In the genomic region with DNA sequence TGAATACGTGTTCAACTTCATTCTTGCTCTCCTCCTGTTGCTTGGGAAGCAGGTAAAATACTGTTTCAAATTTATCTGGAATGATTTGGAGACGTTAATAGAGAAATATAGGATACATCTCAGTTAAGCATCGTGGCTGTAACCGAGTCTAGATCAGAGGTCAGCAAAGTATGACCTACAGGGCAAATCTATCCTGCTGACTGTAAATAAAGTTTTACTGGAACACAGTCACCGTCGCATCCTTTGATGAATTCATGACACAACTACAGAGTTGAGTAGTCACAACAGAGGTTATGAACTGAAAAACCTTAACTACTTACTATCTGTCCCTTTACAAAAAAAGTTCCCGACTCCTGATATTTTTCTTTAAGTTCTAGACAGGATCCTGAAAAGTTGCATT, we compare ENCODE assay signal across 29 cellular contexts.
"Had no signal": no experiment of that assay in that cellular context is flagged by ENCODE, and none has a peak within 500 bp of the region (broad histone marks: within the 10 kb centered on the region; RNA-seq: fewer than 3 reads in every experiment).

No MANE protein-coding gene starts in this region.

- H3K9me3 ChIP-seq: adrenal gland, colonic mucosa, SJCRH30 had no signal

- H3K36me3 ChIP-seq: SJCRH30 had no signal

- DNase-seq: activated CD4-positive, alpha-beta T cell treated with anti-CD3 and anti-CD28 coated beads for 1 hour; activated CD4-positive, CD25-positive, alpha-beta regulatory T cell; activated CD8-positive, alpha-beta T cell treated with anti-CD3 and anti-CD28 coated beads, Interleukin-2, amount 10 ng/mL, durations not matched to agents 7 days and 5 days; activated effector memory CD4-positive, alpha-beta T cell treated with anti-CD3 and anti-CD28 coated beads, Interleukin-2, amount 50 U/mL, for 16 hours; activated naive CD4-positive, alpha-beta T cell treated with Interleukin-2 at 50 U/mL for 16 hours; activated T-cell treated with anti-CD3 and anti-CD28 coated beads, Interleukin-2, amount 50 U/mL, for 4 hours; adrenal gland; anterior cingulate cortex; brain microvascular endothelial cell; central memory CD4-positive, alpha-beta T cell; colonic mucosa; Karpas-422; KBM-7; NCI-H1105; NCI-H1417 treated with DMSO at 0.1 percent for 48 hours; NCI-H1694; NCI-H1930; NCI-H2081 treated with DMSO at 0.1 percent for 48 hours; NCI-H226; NCI-H446 treated with DMSO at 0.1 percent for 48 hours; NCI-H524; SHP77; SJCRH30; T-helper 2 cell; T-helper 9 cell had no signal

- H3K4me3 Mint-ChIP-seq: activated CD8-positive, alpha-beta T cell treated with anti-CD3 and anti-CD28 coated beads, Interleukin-2, amount 10 ng/mL, durations not matched to agents 7 days and 5 days; activated T-cell treated with anti-CD3 and anti-CD28 coated beads, Interleukin-2, amount 50 U/mL, for 4 hours had no signal

- H3K27ac Mint-ChIP-seq: activated CD8-positive, alpha-beta T cell treated with anti-CD3 and anti-CD28 coated beads, Interleukin-2, amount 10 ng/mL, durations not matched to agents 7 days and 5 days had no signal

- H3K9me3 Mint-ChIP-seq: activated naive CD4-positive, alpha-beta T cell treated with anti-CD3 and anti-CD28 coated beads, Interleukin-2, amount 50 U/mL, for 72 hours; activated T-cell treated with anti-CD3 and anti-CD28 coated beads, Interleukin-2, amount 50 U/mL, for 4 hours had no signal

- H3K27ac ChIP-seq: adrenal gland, brain microvascular endothelial cell, colonic mucosa, SJCRH30, SK-N-MC, VCaP had no signal

- H3K4me1 ChIP-seq: adrenal gland, colonic mucosa, SJCRH30 had no signal

- ATAC-seq: activated CD8-positive, alpha-beta T cell treated with anti-CD3 and anti-CD28 coated beads, Interleukin-2, amount 10 ng/mL, durations not matched to agents 7 days and 5 days; activated T-cell treated with anti-CD3 and anti-CD28 coated beads, Interleukin-2, amount 50 U/mL, for 4 hours; Panc1 had no signal

- H3K4me3 ChIP-seq: adrenal gland, colonic mucosa, SJCRH30, SK-N-MC had no signal

- H3K27me3 ChIP-seq: adrenal gland, brain microvascular endothelial cell, colonic mucosa had no signal
